ENCODE assay signal across 33 cellular contexts in genomic region chr1:200062143-200062542, GRCh38. TPM values are rescaled to one million over a fixed set of nuclear protein-coding genes. Genes with fewer than 3 reads are reported as not detected.
"Had no signal": no experiment of that assay in that cellular context is flagged by ENCODE, and none has a peak within 500 bp of the region (broad histone marks: within the 10 kb centered on the region; RNA-seq: fewer than 3 reads in every experiment).

No MANE protein-coding gene starts in this region.

- DNase-seq: natural killer cell; occipital lobe; ovary; posterior cingulate gyrus; psoas muscle; right cardiac atrium; spleen; stimulated activated CD4-positive, alpha-beta T cell treated with anti-CD3 and anti-CD28 coated beads, Interleukin-12 subunit alpha, Interleukin-12 subunit beta, amount 100 ng/mL, for 4 hours; stimulated activated CD4-positive, alpha-beta T cell treated with anti-CD3 and anti-CD28 coated beads, Interleukin-1b, Interleukin-23, amount 100 ng/mL, for 48 hours; stimulated activated CD4-positive, alpha-beta T cell treated with anti-CD3 and anti-CD28 coated beads, Interleukin-4, amount 100 ng/mL, for 1 hour; stimulated activated CD4-positive, alpha-beta T cell treated with anti-CD3 and anti-CD28 coated beads, Interleukin-4, amount 100 ng/mL, for 4 hours; stimulated activated CD8-positive, alpha-beta memory T cell treated with anti-CD3 and anti-CD28 coated beads, Interleukin-4, amount 100 ng/mL, for 48 hours; stimulated activated naive CD4-positive, alpha-beta T cell; stimulated activated naive CD8-positive, alpha-beta T cell treated with anti-CD3 and anti-CD28 coated beads, Interleukin-15, amount 100 ng/mL, for 72 hours; stimulated activated naive CD8-positive, alpha-beta T cell treated with anti-CD3 and anti-CD28 coated beads, Interleukin-15, Interleukin-2, amounts not matched to agents 100 U/mL and 50 U/mL, for 24 hours; substantia nigra; testis; tibial artery; transverse colon; upper lobe of right lung; uterus had no signal

- H3K9me3 Mint-ChIP-seq: natural killer cell; nephron; neural progenitor cell; stimulated activated memory B cell treated with anti-CD40 and anti-IgM and Interleukin-4, amounts not matched to agents 10 μg/mL and 1 μg/mL and 100 μg/mL, for 72 hours; stimulated activated naive CD8-positive, alpha-beta T cell treated with anti-CD3 and anti-CD28 coated beads, Interleukin-15, amount 100 ng/mL, for 72 hours; type B pancreatic cell had no signal

- H3K9ac ChIP-seq: neural progenitor cell, parathyroid adenoma had no signal

- H3K4me1 ChIP-seq: neural progenitor cell, parathyroid adenoma, psoas muscle, spleen, suprapubic skin, testis, tibial artery, transverse colon, upper lobe of right lung, uterus had no signal

- H3K36me3 Mint-ChIP-seq: natural killer cell; neural progenitor cell; stimulated activated memory B cell treated with anti-CD40 and anti-IgM and Interleukin-4, amounts not matched to agents 10 μg/mL and 1 μg/mL and 100 μg/mL, for 72 hours; type B pancreatic cell had no signal

- H3K4me2 ChIP-seq: neural progenitor cell, smooth muscle cell had no signal

- H3K27ac ChIP-seq: neural progenitor cell, ovary, parathyroid adenoma, psoas muscle, skin epidermis, spleen, suprapubic skin, testis, tibial artery, transverse colon, upper lobe of right lung, uterus had no signal

- H2AFZ ChIP-seq: neural progenitor cell, parathyroid adenoma had no signal

- H3K27me3 ChIP-seq: neural progenitor cell, ovary, testis, transverse colon, upper lobe of right lung, uterus had no signal

- H3K4me3 ChIP-seq: neural progenitor cell, ovary, psoas muscle, skin epidermis, smooth muscle cell, spleen, suprapubic skin, testis, tibial artery, transverse colon, upper lobe of right lung, uterus had no signal

- ATAC-seq: natural killer cell; psoas muscle; right cardiac atrium; sciatic nerve; stimulated activated memory B cell treated with anti-CD40 and anti-IgM and Interleukin-4, amounts not matched to agents 10 μg/mL and 1 μg/mL and 100 μg/mL, for 72 hours; stimulated activated naive CD8-positive, alpha-beta T cell treated with anti-CD3 and anti-CD28 coated beads, Interleukin-15, amount 100 ng/mL, for 72 hours; stimulated activated naive CD8-positive, alpha-beta T cell treated with anti-CD3 and anti-CD28 coated beads, Interleukin-15, Interleukin-2, amounts not matched to agents 100 U/mL and 50 U/mL, for 24 hours; upper lobe of right lung had no signal

- H3K9me3 ChIP-seq: ovary, psoas muscle, spleen, suprapubic skin, testis, tibial artery, transverse colon, upper lobe of right lung, uterus had no signal

- H3K4me1 Mint-ChIP-seq: natural killer cell; nephron; neural progenitor cell; stimulated activated memory B cell treated with anti-CD40 and anti-IgM and Interleukin-4, amounts not matched to agents 10 μg/mL and 1 μg/mL and 100 μg/mL, for 72 hours; stimulated activated naive CD8-positive, alpha-beta T cell treated with anti-CD3 and anti-CD28 coated beads, Interleukin-15, amount 100 ng/mL, for 72 hours had no signal

- H3K4me3 Mint-ChIP-seq: natural killer cell; nephron; neural progenitor cell; stimulated activated memory B cell treated with anti-CD40 and anti-IgM and Interleukin-4, amounts not matched to agents 10 μg/mL and 1 μg/mL and 100 μg/mL, for 72 hours; stimulated activated naive CD8-positive, alpha-beta T cell treated with anti-CD3 and anti-CD28 coated beads, Interleukin-15, amount 100 ng/mL, for 72 hours; type B pancreatic cell had no signal

- H3K79me2 ChIP-seq: parathyroid adenoma had no signal

- H3K36me3 ChIP-seq: neural progenitor cell, ovary, spleen, suprapubic skin, tibial artery, transverse colon, upper lobe of right lung, uterus had no signal

- H3K27ac Mint-ChIP-seq: natural killer cell; nephron; neural progenitor cell; progenitor cell of endocrine pancreas; stimulated activated memory B cell treated with anti-CD40 and anti-IgM and Interleukin-4, amounts not matched to agents 10 μg/mL and 1 μg/mL and 100 μg/mL, for 72 hours; stimulated activated naive CD8-positive, alpha-beta T cell treated with anti-CD3 and anti-CD28 coated beads, Interleukin-15, amount 100 ng/mL, for 72 hours; type B pancreatic cell had no signal

RNA-seq across cellular contexts. Expression of gene NR5A2, which starts 34.6 kb away (rescaled TPM):
- total RNA-seq: natural killer cell, osteoblast had no signal
- polyA plus RNA-seq: neural cell had no signal
